Comparison of ENCODE assay signal across 13 cellular contexts in genomic region chr16:17358846-17359245, GRCh38.
DNase-seq lines count a peak whose midpoint lies in the region; ATAC-seq and TF ChIP-seq lines count a peak whose summit lies in the region.
"Had no signal": no experiment of that assay in that cellular context is flagged by ENCODE, and none has a peak within 500 bp of the region (broad histone marks: within the 10 kb centered on the region; RNA-seq: fewer than 3 reads in every experiment).

No MANE protein-coding gene starts in this region.

- H3K9me3 ChIP-seq in PC-3 (ENCODE audit: low read length) = no peaks in the 10 kb centered on the region
- H3K9me3 ChIP-seq: adrenal gland, uterus had no signal

- no peaks in the 10 kb centered on the region for H3K79me2 ChIP-seq in PC-3 (ENCODE audit: low read length)

- no peak for DNase-seq in activated CD8-positive, alpha-beta memory T cell treated with anti-CD3 and anti-CD28 coated beads, Interleukin-2, amount 10 ng/mL, durations not matched to agents 7 days and 5 days
- DNase-seq in activated CD8-positive, alpha-beta memory T cell treated with anti-CD3 and anti-CD28 coated beads, Interleukin-2, amount 50 U/mL, for 48 hours = no peak
- DNase-seq in activated CD4-positive, alpha-beta memory T cell treated with anti-CD3 and anti-CD28 coated beads, Interleukin-2, amount 10 ng/mL, durations not matched to agents 7 days and 5 days = no peak
- DNase-seq in immature natural killer cell = no peak
- peak; percentile 44 for DNase-seq in stromal cell of bone marrow (ENCODE audit: low read depth)
- DNase-seq in NCI-H748 treated with DMSO at 0.1 percent for 48 hours (lab: John Stamatoyannopoulos, UW) = no peak
- DNase-seq in PC-3 = no peak
- DNase-seq: adrenal gland; IMR-90; stimulated activated CD4-positive, alpha-beta T cell treated with anti-CD3 and anti-CD28 coated beads, Interleukin-4, amount 100 ng/mL, for 24 hours; uterus had no signal

- H3K9me2 ChIP-seq in PC-3 (replicated peaks; ENCODE audit: low read length) = no peaks in the 10 kb centered on the region

- H3K36me3 Mint-ChIP-seq in activated CD8-positive, alpha-beta memory T cell treated with anti-CD3 and anti-CD28 coated beads, Interleukin-2, amount 10 ng/mL, durations not matched to agents 7 days and 5 days = peaks cover 30% of the 10 kb centered on the region
- H3K36me3 Mint-ChIP-seq in activated CD4-positive, alpha-beta memory T cell treated with anti-CD3 and anti-CD28 coated beads, Interleukin-2, amount 10 ng/mL, durations not matched to agents 7 days and 5 days (ENCODE audit: low read depth) = peaks cover 35% of the 10 kb centered on the region
- H3K36me3 Mint-ChIP-seq in immature natural killer cell = peaks cover 0 to 19% (median 9%) of the 10 kb centered on the region in 3 donors

- no peak overlapping the region for H3K4me2 ChIP-seq in PC-3 (ENCODE audit: low read length)

- no peak for ATAC-seq in activated CD8-positive, alpha-beta memory T cell treated with anti-CD3 and anti-CD28 coated beads, Interleukin-2, amount 10 ng/mL, durations not matched to agents 7 days and 5 days
- ATAC-seq in GM21381 (IDR thresholded peaks at IDR 0.05; ENCODE audit: unreplicated experiment) = no peak
- no peak for ATAC-seq in PC-3
- ATAC-seq: WTC11 had no signal

- H3K27ac Mint-ChIP-seq in activated CD8-positive, alpha-beta memory T cell treated with anti-CD3 and anti-CD28 coated beads, Interleukin-2, amount 10 ng/mL, durations not matched to agents 7 days and 5 days = peak overlapping the region; percentile 83
- H3K27ac Mint-ChIP-seq in activated CD4-positive, alpha-beta memory T cell treated with anti-CD3 and anti-CD28 coated beads, Interleukin-2, amount 10 ng/mL, durations not matched to agents 7 days and 5 days = peak overlapping the region; percentile 79
- H3K27ac Mint-ChIP-seq in immature natural killer cell = peak overlapping the region; percentile 73 to 92 (median 80)
- H3K27ac Mint-ChIP-seq: WTC11 had no signal

- no peak overlapping the region for H3K4me3 Mint-ChIP-seq in activated CD8-positive, alpha-beta memory T cell treated with anti-CD3 and anti-CD28 coated beads, Interleukin-2, amount 10 ng/mL, durations not matched to agents 7 days and 5 days
- no peak overlapping the region for H3K4me3 Mint-ChIP-seq in activated CD4-positive, alpha-beta memory T cell treated with anti-CD3 and anti-CD28 coated beads, Interleukin-2, amount 10 ng/mL, durations not matched to agents 7 days and 5 days
- H3K4me3 Mint-ChIP-seq in immature natural killer cell = peak overlapping the region; percentile 1 to 57 (median 49)
- H3K4me3 Mint-ChIP-seq: WTC11 had no signal

- intact Hi-C loops in PC-3 (cut with micrococcal nuclease) = no loop called here

- BruUV-seq in PC-3 (replicated peaks; lab: Mats Ljungman, UMichigan) = no TSS peak

- H3K9ac ChIP-seq in PC-3 (ENCODE audit: low read length) = no peak overlapping the region

- H3K4me3 ChIP-seq in PC-3 (ENCODE audit: low read length) = no peak overlapping the region
- H3K4me3 ChIP-seq: adrenal gland, uterus had no signal

- H3K4me1 ChIP-seq in PC-3 (ENCODE audit: insufficient read depth, low read length) = no peaks in the 10 kb centered on the region
- H3K4me1 ChIP-seq: uterus had no signal

- peaks cover 63% of the 10 kb centered on the region for H3K4me1 Mint-ChIP-seq in activated CD8-positive, alpha-beta memory T cell treated with anti-CD3 and anti-CD28 coated beads, Interleukin-2, amount 10 ng/mL, durations not matched to agents 7 days and 5 days
- peaks cover 62% of the 10 kb centered on the region for H3K4me1 Mint-ChIP-seq in activated CD4-positive, alpha-beta memory T cell treated with anti-CD3 and anti-CD28 coated beads, Interleukin-2, amount 10 ng/mL, durations not matched to agents 7 days and 5 days
- peaks cover 72 to 85% of the 10 kb centered on the region in 2 donors for H3K4me1 Mint-ChIP-seq in immature natural killer cell

- CTCF ChIA-PET in activated CD8-positive, alpha-beta memory T cell treated with anti-CD3 and anti-CD28 coated beads, Interleukin-2, amount 10 ng/mL, durations not matched to agents 7 days and 5 days (lab: Charles Lee) = interaction anchor here (0.9 to 3.2 kb wide), 6 partner anchors 9 to 109 kb away, joined by 3 to 32 read pairs (median 6); no protein-coding TSS in a partner anchor
- CTCF ChIA-PET in activated CD4-positive, alpha-beta memory T cell treated with anti-CD3 and anti-CD28 coated beads, Interleukin-2, amount 10 ng/mL, durations not matched to agents 7 days and 5 days (lab: Charles Lee) = interaction anchor here (1.0 to 2.1 kb wide), 3 partner anchors 8 to 12 kb away, joined by 3 to 12 read pairs (median 10); no protein-coding TSS in a partner anchor
- CTCF ChIA-PET in PC-3 (lab: Charles Lee) = no interaction called here

- H2AFZ ChIP-seq in PC-3 (ENCODE audit: low read length) = no peak overlapping the region

- no peaks in the 10 kb centered on the region for H3K36me3 ChIP-seq in PC-3 (ENCODE audit: low read depth, low read length)
- H3K36me3 ChIP-seq: adrenal gland, uterus had no signal

- no peak overlapping the region for H3K27ac ChIP-seq in PC-3 (ENCODE audit: low read length)
- H3K27ac ChIP-seq: uterus had no signal

- POLR2A ChIA-PET in activated CD4-positive, alpha-beta memory T cell treated with anti-CD3 and anti-CD28 coated beads, Interleukin-2, amount 10 ng/mL, durations not matched to agents 7 days and 5 days (lab: Charles Lee) = interaction anchor here (1.8 to 15.6 kb wide), 3 partner anchors 11 to 21 kb away, joined by 5 to 353 read pairs (median 65); no protein-coding TSS in a partner anchor
- POLR2A ChIA-PET in PC-3 (lab: Charles Lee; ENCODE audit: unreplicated experiment) = no interaction called here

- no peaks in the 10 kb centered on the region for H3K9me3 Mint-ChIP-seq in activated CD8-positive, alpha-beta memory T cell treated with anti-CD3 and anti-CD28 coated beads, Interleukin-2, amount 10 ng/mL, durations not matched to agents 7 days and 5 days (ENCODE audit: low read depth)
- H3K9me3 Mint-ChIP-seq in activated CD4-positive, alpha-beta memory T cell treated with anti-CD3 and anti-CD28 coated beads, Interleukin-2, amount 10 ng/mL, durations not matched to agents 7 days and 5 days = no peaks in the 10 kb centered on the region
- H3K9me3 Mint-ChIP-seq in immature natural killer cell = no peaks in the 10 kb centered on the region
- H3K9me3 Mint-ChIP-seq: WTC11 had no signal

- no peaks in the 10 kb centered on the region for H3K27me3 Mint-ChIP-seq in activated CD8-positive, alpha-beta memory T cell treated with anti-CD3 and anti-CD28 coated beads, Interleukin-2, amount 10 ng/mL, durations not matched to agents 7 days and 5 days
- no peaks in the 10 kb centered on the region for H3K27me3 Mint-ChIP-seq in activated CD4-positive, alpha-beta memory T cell treated with anti-CD3 and anti-CD28 coated beads, Interleukin-2, amount 10 ng/mL, durations not matched to agents 7 days and 5 days
- no peaks in the 10 kb centered on the region for H3K27me3 Mint-ChIP-seq in immature natural killer cell (ENCODE audit: low read depth in 3 of 3)

- H3K27me3 ChIP-seq in PC-3 (ENCODE audit: low read length) = no peaks in the 10 kb centered on the region
- H3K27me3 ChIP-seq: adrenal gland, uterus had no signal

- no peak for TF ChIP-seq CTCF in PC-3 (conservative IDR thresholded peaks at IDR 0.05; ENCODE audit: low read depth, low read length)

- H3F3A ChIP-seq in PC-3 (ENCODE audit: low read length, unreplicated experiment) = no peaks in the 10 kb centered on the region

- no peaks in the 10 kb centered on the region for H4K20me1 ChIP-seq in PC-3 (ENCODE audit: low read length)

Comparison
In these comparisons a context has a peak if more than half of its experiments do, and no peak if none do; other contexts are left out.
1. H3K4me3 Mint-ChIP-seq: peak in immature natural killer cell (5 of 5); none in activated CD8-positive, alpha-beta memory T cell treated with anti-CD3 and anti-CD28 coated beads, Interleukin-2, amount 10 ng/mL, durations not matched to agents 7 days and 5 days (single experiment) and activated CD4-positive, alpha-beta memory T cell treated with anti-CD3 and anti-CD28 coated beads, Interleukin-2, amount 10 ng/mL, durations not matched to agents 7 days and 5 days (single experiment).
2. Peak in every context shown above with its lines, with median percentiles within 50 percentile points of each other: H3K27ac Mint-ChIP-seq.